ENCODE assay signal across 1 cellular context in the genomic region with DNA sequence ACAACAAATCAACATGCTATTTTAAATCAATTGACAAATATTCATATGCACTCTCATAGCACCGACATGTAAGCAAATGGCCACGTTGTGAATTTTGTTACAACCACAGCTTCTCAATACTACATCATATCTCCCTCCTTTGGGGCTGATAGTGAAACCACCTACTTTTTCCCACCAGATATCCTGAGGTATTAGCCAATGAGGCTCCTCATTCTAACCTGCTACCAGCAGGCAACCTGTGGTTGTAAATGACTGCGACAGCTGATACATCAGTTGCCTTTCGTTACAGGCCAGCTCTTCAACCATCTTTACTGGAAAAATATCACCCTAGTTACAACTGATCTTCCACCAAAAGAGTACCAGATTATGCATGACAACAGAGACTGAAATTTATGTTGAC.
TF ChIP-seq lines count a peak whose summit lies in the region.

No MANE protein-coding gene starts in this region.

TF ChIP-seq in GM23338, 12 proteins besides CTCF, POLR2A, EP300 and RAD21 (continued from another document):
- TF ChIP-seq, protein P1, sequence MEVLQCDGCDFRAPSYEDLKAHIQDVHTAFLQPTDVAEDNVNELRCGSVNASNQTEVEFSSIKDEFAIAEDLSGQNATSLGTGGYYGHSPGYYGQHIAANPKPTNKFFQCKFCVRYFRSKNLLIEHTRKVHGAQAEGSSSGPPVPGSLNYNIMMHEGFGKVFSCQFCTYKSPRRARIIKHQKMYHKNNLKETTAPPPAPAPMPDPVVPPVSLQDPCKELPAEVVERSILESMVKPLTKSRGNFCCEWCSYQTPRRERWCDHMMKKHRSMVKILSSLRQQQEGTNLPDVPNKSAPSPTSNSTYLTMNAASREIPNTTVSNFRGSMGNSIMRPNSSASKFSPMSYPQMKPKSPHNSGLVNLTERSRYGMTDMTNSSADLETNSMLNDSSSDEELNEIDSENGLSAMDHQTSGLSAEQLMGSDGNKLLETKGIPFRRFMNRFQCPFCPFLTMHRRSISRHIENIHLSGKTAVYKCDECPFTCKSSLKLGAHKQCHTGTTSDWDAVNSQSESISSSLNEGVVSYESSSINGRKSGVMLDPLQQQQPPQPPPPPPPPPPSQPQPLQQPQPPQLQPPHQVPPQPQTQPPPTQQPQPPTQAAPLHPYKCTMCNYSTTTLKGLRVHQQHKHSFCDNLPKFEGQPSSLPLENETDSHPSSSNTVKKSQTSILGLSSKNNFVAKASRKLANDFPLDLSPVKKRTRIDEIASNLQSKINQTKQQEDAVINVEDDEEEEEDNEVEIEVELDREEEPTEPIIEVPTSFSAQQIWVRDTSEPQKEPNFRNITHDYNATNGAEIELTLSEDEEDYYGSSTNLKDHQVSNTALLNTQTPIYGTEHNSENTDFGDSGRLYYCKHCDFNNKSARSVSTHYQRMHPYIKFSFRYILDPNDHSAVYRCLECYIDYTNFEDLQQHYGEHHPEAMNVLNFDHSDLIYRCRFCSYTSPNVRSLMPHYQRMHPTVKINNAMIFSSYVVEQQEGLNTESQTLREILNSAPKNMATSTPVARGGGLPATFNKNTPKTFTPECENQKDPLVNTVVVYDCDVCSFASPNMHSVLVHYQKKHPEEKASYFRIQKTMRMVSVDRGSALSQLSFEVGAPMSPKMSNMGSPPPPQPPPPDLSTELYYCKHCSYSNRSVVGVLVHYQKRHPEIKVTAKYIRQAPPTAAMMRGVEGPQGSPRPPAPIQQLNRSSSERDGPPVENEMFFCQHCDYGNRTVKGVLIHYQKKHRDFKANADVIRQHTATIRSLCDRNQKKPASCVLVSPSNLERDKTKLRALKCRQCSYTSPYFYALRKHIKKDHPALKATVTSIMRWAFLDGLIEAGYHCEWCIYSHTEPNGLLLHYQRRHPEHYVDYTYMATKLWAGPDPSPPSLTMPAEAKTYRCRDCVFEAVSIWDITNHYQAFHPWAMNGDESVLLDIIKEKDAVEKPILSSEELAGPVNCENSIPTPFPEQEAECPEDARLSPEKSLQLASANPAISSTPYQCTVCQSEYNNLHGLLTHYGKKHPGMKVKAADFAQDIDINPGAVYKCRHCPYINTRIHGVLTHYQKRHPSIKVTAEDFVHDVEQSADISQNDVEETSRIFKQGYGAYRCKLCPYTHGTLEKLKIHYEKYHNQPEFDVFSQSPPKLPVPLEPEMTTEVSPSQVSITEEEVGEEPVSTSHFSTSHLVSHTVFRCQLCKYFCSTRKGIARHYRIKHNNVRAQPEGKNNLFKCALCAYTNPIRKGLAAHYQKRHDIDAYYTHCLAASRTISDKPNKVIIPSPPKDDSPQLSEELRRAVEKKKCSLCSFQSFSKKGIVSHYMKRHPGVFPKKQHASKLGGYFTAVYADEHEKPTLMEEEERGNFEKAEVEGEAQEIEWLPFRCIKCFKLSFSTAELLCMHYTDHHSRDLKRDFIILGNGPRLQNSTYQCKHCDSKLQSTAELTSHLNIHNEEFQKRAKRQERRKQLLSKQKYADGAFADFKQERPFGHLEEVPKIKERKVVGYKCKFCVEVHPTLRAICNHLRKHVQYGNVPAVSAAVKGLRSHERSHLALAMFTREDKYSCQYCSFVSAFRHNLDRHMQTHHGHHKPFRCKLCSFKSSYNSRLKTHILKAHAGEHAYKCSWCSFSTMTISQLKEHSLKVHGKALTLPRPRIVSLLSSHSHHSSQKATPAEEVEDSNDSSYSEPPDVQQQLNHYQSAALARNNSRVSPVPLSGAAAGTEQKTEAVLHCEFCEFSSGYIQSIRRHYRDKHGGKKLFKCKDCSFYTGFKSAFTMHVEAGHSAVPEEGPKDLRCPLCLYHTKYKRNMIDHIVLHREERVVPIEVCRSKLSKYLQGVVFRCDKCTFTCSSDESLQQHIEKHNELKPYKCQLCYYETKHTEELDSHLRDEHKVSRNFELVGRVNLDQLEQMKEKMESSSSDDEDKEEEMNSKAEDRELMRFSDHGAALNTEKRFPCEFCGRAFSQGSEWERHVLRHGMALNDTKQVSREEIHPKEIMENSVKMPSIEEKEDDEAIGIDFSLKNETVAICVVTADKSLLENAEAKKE (CRISPR knock-in tag; IDR thresholded peaks at IDR 0.05) = no peak
- TF ChIP-seq ZNF114 (CRISPR knock-in tag; IDR thresholded peaks at IDR 0.05) (no peak), POLR2AphosphoS5 (IDR thresholded peaks at IDR 0.05; ENCODE audit: low read depth) (no peak), JUNB (IDR thresholded peaks at IDR 0.05; ENCODE audit: unreplicated experiment) (no peak), NANOG (IDR thresholded peaks at IDR 0.05; ENCODE audit: borderline replicate concordance) (no peak), ZNF331 (CRISPR knock-in tag; IDR thresholded peaks at IDR 0.05; ENCODE audit: low read depth) (no peak)
- TF ChIP-seq, protein P2, sequence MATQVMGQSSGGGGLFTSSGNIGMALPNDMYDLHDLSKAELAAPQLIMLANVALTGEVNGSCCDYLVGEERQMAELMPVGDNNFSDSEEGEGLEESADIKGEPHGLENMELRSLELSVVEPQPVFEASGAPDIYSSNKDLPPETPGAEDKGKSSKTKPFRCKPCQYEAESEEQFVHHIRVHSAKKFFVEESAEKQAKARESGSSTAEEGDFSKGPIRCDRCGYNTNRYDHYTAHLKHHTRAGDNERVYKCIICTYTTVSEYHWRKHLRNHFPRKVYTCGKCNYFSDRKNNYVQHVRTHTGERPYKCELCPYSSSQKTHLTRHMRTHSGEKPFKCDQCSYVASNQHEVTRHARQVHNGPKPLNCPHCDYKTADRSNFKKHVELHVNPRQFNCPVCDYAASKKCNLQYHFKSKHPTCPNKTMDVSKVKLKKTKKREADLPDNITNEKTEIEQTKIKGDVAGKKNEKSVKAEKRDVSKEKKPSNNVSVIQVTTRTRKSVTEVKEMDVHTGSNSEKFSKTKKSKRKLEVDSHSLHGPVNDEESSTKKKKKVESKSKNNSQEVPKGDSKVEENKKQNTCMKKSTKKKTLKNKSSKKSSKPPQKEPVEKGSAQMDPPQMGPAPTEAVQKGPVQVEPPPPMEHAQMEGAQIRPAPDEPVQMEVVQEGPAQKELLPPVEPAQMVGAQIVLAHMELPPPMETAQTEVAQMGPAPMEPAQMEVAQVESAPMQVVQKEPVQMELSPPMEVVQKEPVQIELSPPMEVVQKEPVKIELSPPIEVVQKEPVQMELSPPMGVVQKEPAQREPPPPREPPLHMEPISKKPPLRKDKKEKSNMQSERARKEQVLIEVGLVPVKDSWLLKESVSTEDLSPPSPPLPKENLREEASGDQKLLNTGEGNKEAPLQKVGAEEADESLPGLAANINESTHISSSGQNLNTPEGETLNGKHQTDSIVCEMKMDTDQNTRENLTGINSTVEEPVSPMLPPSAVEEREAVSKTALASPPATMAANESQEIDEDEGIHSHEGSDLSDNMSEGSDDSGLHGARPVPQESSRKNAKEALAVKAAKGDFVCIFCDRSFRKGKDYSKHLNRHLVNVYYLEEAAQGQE (IDR thresholded peaks at IDR 0.05; ENCODE audit: unreplicated experiment) = no peak
